In genomic region chr12:109459247-109459646, GRCh38 we compare ENCODE assay signal across 10 cellular contexts. TPM values are rescaled to one million over a fixed set of nuclear protein-coding genes. Genes with fewer than 3 reads are reported as not detected.
DNase-seq lines count a peak whose midpoint lies in the region; ATAC-seq and TF ChIP-seq lines count a peak whose summit lies in the region.
"Had no signal": no experiment of that assay in that cellular context is flagged by ENCODE, and none has a peak within 500 bp of the region (broad histone marks: within the 10 kb centered on the region; RNA-seq: fewer than 3 reads in every experiment).

No MANE protein-coding gene starts in this region.

- H3K9me3 ChIP-seq in right atrium auricular region = no peaks in the 10 kb centered on the region
- no peaks in the 10 kb centered on the region for H3K9me3 ChIP-seq in esophagus muscularis mucosa
- no peaks in the 10 kb centered on the region for H3K9me3 ChIP-seq in uterus

- no peaks in the 10 kb centered on the region for H3K27me3 Mint-ChIP-seq in nephron (ENCODE audit: low read depth)
- H3K27me3 Mint-ChIP-seq: B cell had no signal

- ATAC-seq in left ventricle myocardium superior (no peak), GM21390 (IDR thresholded peaks at IDR 0.05; ENCODE audit: unreplicated experiment) (no peak)

- TF ChIP-seq POLR2A in esophagus muscularis mucosa (IDR thresholded peaks at IDR 0.05; ENCODE audit: low read depth) (no peak), uterus (IDR thresholded peaks at IDR 0.05) (no peak)

- WGBS in esophagus muscularis mucosa = 44% methylated on average over 6 of the region's 6 CpGs

- DNase-seq in right atrium auricular region (ENCODE audit: low spot score) (no peak), left ventricle myocardium superior (no peak), esophagus muscularis mucosa (ENCODE audit: extremely low spot score) (no peak), uterus (no peak), NCI-H748 (lab: John Stamatoyannopoulos, UW; ENCODE audit: unreplicated experiment) (no peak)
- no peak for DNase-seq in activated naive CD4-positive, alpha-beta T cell treated with Interleukin-2 at 50 U/mL for 16 hours
- DNase-seq: kidney had no signal

- H3K36me3 ChIP-seq in right atrium auricular region (peaks cover 48% of the 10 kb centered on the region), esophagus muscularis mucosa (peaks cover 28 to 50% (median 41%) of the 10 kb centered on the region in 4 donors), uterus (no peaks in the 10 kb centered on the region)

- H3K4me3 ChIP-seq in right atrium auricular region = no peak overlapping the region
- peak overlapping the region in 1 of 4 donors; percentile 13 for H3K4me3 ChIP-seq in esophagus muscularis mucosa
- H3K4me3 ChIP-seq in uterus = no peak overlapping the region

- peak overlapping the region; percentile 93 to 98 (median 98) for H3K27ac Mint-ChIP-seq in nephron
- H3K27ac Mint-ChIP-seq: B cell had no signal

- H3K27me3 ChIP-seq in right atrium auricular region (no peaks in the 10 kb centered on the region), esophagus muscularis mucosa (no peaks in the 10 kb centered on the region), uterus (no peaks in the 10 kb centered on the region)

- peaks cover 46% of the 10 kb centered on the region for H3K36me3 Mint-ChIP-seq in nephron (ENCODE audit: low read depth)

- H3K4me1 ChIP-seq in right atrium auricular region = peaks cover 0 to 70% of the 10 kb centered on the region in 2 donors
- H3K4me1 ChIP-seq in esophagus muscularis mucosa = peaks cover 75 to 100% (median 94%) of the 10 kb centered on the region in 4 donors
- peaks cover 34 to 42% of the 10 kb centered on the region in 2 donors for H3K4me1 ChIP-seq in uterus

- no peaks in the 10 kb centered on the region for H3K9me3 Mint-ChIP-seq in nephron

- TF ChIP-seq CTCF in right atrium auricular region (IDR thresholded peaks at IDR 0.05) = no peak
- TF ChIP-seq CTCF in esophagus muscularis mucosa (IDR thresholded peaks at IDR 0.05) = no peak
- no peak for TF ChIP-seq CTCF in nephron (IDR thresholded peaks at IDR 0.05; ENCODE audit: unreplicated experiment in 3 of 3)
- TF ChIP-seq CTCF in uterus (IDR thresholded peaks at IDR 0.05) = no peak

- peak overlapping the region; percentile 57 to 99 for H3K27ac ChIP-seq in right atrium auricular region
- peak overlapping the region; percentile 91 to 98 (median 96) for H3K27ac ChIP-seq in esophagus muscularis mucosa (replicated peaks in 1 of 4)
- peak overlapping the region; percentile 94 to 97 for H3K27ac ChIP-seq in uterus

- TF ChIP-seq EP300 in esophagus muscularis mucosa (IDR thresholded peaks at IDR 0.05) = no peak

- peak overlapping the region; percentile 24 to 55 (median 25) for H3K4me3 Mint-ChIP-seq in nephron
- H3K4me3 Mint-ChIP-seq: B cell had no signal

- peaks cover 64% of the 10 kb centered on the region for H3K4me1 Mint-ChIP-seq in nephron

- intact Hi-C loops in left ventricle myocardium superior (cut with micrococcal nuclease) = no loop called here
- intact Hi-C loops in esophagus muscularis mucosa (cut with DNase I) = no loop called here
- intact Hi-C loops in uterus (cut with DNase I; ENCODE audit: low total_unique reads) = no loop called here

RNA-seq across cellular contexts. Expression of gene KCTD10, which starts 17.9 kb away (rescaled TPM):
- total RNA-seq in right atrium auricular region (10 to 100 TPM; 34.4 to 55.9 TPM), left ventricle myocardium superior (29.8 TPM), esophagus muscularis mucosa (100 to 1,000 TPM in 2 of 4 donors, 10 to 100 TPM in 2; 90.7 to 115 (median 104) TPM), uterus (10 to 100 TPM; 38.2 to 88.4 (median 63.6) TPM)

RNA-seq across cellular contexts. Expression of gene UBE3B, which starts 18.2 kb away (rescaled TPM):
- 10 to 100 TPM; 41.7 to 71.8 TPM for total RNA-seq in right atrium auricular region
- total RNA-seq in left ventricle myocardium superior = 58.1 TPM
- total RNA-seq in esophagus muscularis mucosa = 10 to 100 TPM; 42.4 to 59.2 (median 49.1) TPM
- 10 to 100 TPM; 14.7 to 64.2 (median 30.7) TPM for total RNA-seq in uterus
